Comparison of ENCODE assay signal across 14 cellular contexts in the genomic region with DNA sequence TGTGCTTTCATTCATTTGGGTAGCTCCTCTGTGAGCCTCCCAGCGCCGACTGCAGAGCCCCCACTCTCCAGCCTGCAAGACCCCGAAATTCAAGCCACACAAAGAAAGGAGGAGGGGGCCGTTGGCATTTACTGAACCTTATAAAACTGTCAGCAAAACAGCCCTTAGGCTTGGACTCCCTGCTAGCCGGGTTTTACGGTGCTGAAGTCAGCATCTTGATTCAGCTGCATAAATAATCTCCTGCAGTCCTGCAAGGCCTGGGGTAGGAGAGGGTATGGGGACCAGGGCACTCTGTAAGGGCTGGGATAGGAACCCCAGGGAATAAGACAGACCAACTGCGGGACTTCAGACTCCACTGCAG.
A peak's percentile ranks its signal among the peaks of the same experiment; 100 is the strongest.
DNase-seq lines count a peak whose midpoint lies in the region; ATAC-seq, FAIRE-seq and TF ChIP-seq lines count a peak whose summit lies in the region.
"Had no signal": no experiment of that assay in that cellular context is flagged by ENCODE, and none has a peak within 500 bp of the region (broad histone marks: within the 10 kb centered on the region; RNA-seq: fewer than 3 reads in every experiment).

No MANE protein-coding gene starts in this region.

- 53% methylated on average over 7 of the region's 7 CpGs; no CpG with 5 or more reads in 1 of the 2 experiments for WGBS in H1 (ENCODE audit: extremely low coverage in 1 of 2, insufficient coverage in 1 of 2, insufficient read length in 1 of 2, insufficient replicate concordance in 2 of 2, low coverage in 1 of 2, low lambda C conversion rate in 2 of 2, missing lambda C conversion rate in 1 of 2), 2 experiments
- WGBS in mesendoderm (ENCODE audit: extremely low coverage, insufficient coverage, low lambda C conversion rate) = no CpG with 5 or more reads among the region's 7 CpGs

- POLR2A ChIA-PET in H1 (lab: Charles Lee; ENCODE audit: partially characterized antibody) = no interaction called here

- peak overlapping the region; percentile 87 for H2AFZ ChIP-seq in ACC112 (ENCODE audit: low read length, unreplicated experiment)
- peak overlapping the region; percentile 45 for H2AFZ ChIP-seq in H1 (ENCODE audit: low read length)

- H3K79me2 ChIP-seq in ACC112 (ENCODE audit: control insufficient read depth, insufficient read depth, low read length, unreplicated experiment) = no peaks in the 10 kb centered on the region
- H3K79me2 ChIP-seq in H1 (ENCODE audit: control insufficient read depth in 1 of 2, insufficient read depth in 2 of 2, low read length in 2 of 2) = no peaks in the 10 kb centered on the region
- H3K79me2 ChIP-seq in mesendoderm (ENCODE audit: control insufficient read depth, insufficient read depth, low read length) = no peaks in the 10 kb centered on the region

- no peaks in the 10 kb centered on the region for H4K20me1 ChIP-seq in H1 (replicated peaks in 1 of 2; ENCODE audit: control insufficient read depth in 1 of 2, insufficient read depth in 2 of 2, low read length in 2 of 2)
- H4K20me1 ChIP-seq: BLaER1 had no signal

- H3K4me3 Mint-ChIP-seq in HFFc6 = peak overlapping the region; percentile 69
- peak overlapping the region in 1 of 2 donors; percentile 48 for H3K4me3 Mint-ChIP-seq in stimulated activated naive CD8-positive, alpha-beta T cell treated with anti-CD3 and anti-CD28 coated beads, Interleukin-15, amount 100 ng/mL, for 72 hours
- H3K4me3 Mint-ChIP-seq: activated B cell treated with CpG ODN at 0.5 μM for 24 hours had no signal

- no peaks in the 10 kb centered on the region; the same call in 1 of the 2 replicates for H3K23me2 ChIP-seq in H1 (ENCODE audit: low read depth, low read length)

- H3K27ac ChIP-seq in ACC112 (ENCODE audit: low read depth, low read length) = no peak overlapping the region
- H3K27ac ChIP-seq in H1 (ENCODE audit: low read depth, low read length) = no peak overlapping the region
- H3K27ac ChIP-seq in mesendoderm (ENCODE audit: low read depth, low read length) = no peak overlapping the region
- H3K27ac ChIP-seq: BLaER1 had no signal

- TF ChIP-seq RAD21 in H1 (IDR thresholded peaks at IDR 0.05 in 1 of 2, conservative IDR thresholded peaks at IDR 0.05 in 1 of 2; ENCODE audit: low read depth in 2 of 2, low read length in 2 of 2) = no peak

- H3K27ac Mint-ChIP-seq in HFFc6 = peak overlapping the region; percentile 49; the same call in 1 of the 2 replicates
- H3K27ac Mint-ChIP-seq in stimulated activated naive CD8-positive, alpha-beta T cell treated with anti-CD3 and anti-CD28 coated beads, Interleukin-15, amount 100 ng/mL, for 72 hours = no peak overlapping the region
- H3K27ac Mint-ChIP-seq: activated B cell treated with CpG ODN at 0.5 μM for 24 hours had no signal

- H3K79me1 ChIP-seq in H1 (ENCODE audit: low read depth, low read length) (no peaks in the 10 kb centered on the region), mesendoderm (ENCODE audit: low read length) (no peaks in the 10 kb centered on the region)

- H3K9me3 ChIP-seq in H1 (ENCODE audit: insufficient read depth in 2 of 2, low read depth in 1 of 2, low read length in 1 of 2) = no peaks in the 10 kb centered on the region
- H3K9me3 ChIP-seq: BLaER1 had no signal

- no peak overlapping the region for H3K9ac ChIP-seq in H1 (replicated peaks in 1 of 4; ENCODE audit: extremely low read depth in 1 of 4, low read depth in 3 of 4, low read length in 3 of 4)
- no peak overlapping the region for H3K9ac ChIP-seq in mesendoderm (ENCODE audit: low read length)
- H3K9ac ChIP-seq: BLaER1 had no signal

- no peak for FAIRE-seq in H1 (lab: Jason Lieb, UNC)
- FAIRE-seq: G401.6, islet of Langerhans had no signal

- H4K8ac ChIP-seq in H1 (ENCODE audit: extremely low read depth, insufficient read depth, low read length) (no peak overlapping the region), mesendoderm (ENCODE audit: low read depth, low read length) (no peak overlapping the region)

- no peak overlapping the region for H4K5ac ChIP-seq in H1 (ENCODE audit: insufficient read length, low read depth, low read length)
- H4K5ac ChIP-seq in mesendoderm (ENCODE audit: low read length) = no peak overlapping the region

- H2AK5ac ChIP-seq in H1 (ENCODE audit: low read depth, low read length) (no peak overlapping the region), mesendoderm (ENCODE audit: low read length) (no peak overlapping the region)

- TF ChIP-seq EP300 in H1 (IDR thresholded peaks at IDR 0.05; ENCODE audit: borderline replicate concordance in 1 of 2, low read depth in 2 of 2, low read length in 2 of 2) = no peak

- H3K14ac ChIP-seq in H1 (ENCODE audit: insufficient read length) = no peak overlapping the region

- TF ChIP-seq CTCF in HFFc6 (IDR thresholded peaks at IDR 0.05) (no peak), H1 (IDR thresholded peaks at IDR 0.05; ENCODE audit: control extremely low read depth in 1 of 3, insufficient read depth in 1 of 3, low read depth in 1 of 3, low read length in 3 of 3) (no peak)

- H2BK120ac ChIP-seq in H1 (replicated peaks; ENCODE audit: low read depth, low read length) (peak overlapping the region; percentile 62), mesendoderm (ENCODE audit: low read depth, low read length) (no peak overlapping the region)

- H2BK5ac ChIP-seq in H1 (ENCODE audit: low read depth, low read length) (peak overlapping the region; percentile 7; the same call in 1 of the 2 replicates), mesendoderm (ENCODE audit: low read length) (no peak overlapping the region)

- no peak for TF ChIP-seq POLR2A in H1 (IDR thresholded peaks at IDR 0.05; ENCODE audit: control extremely low read depth in 1 of 2, low read depth in 2 of 2, low read length in 2 of 2)

- no peak overlapping the region for H2BK15ac ChIP-seq in H1 (ENCODE audit: low read length)
- no peak overlapping the region for H2BK15ac ChIP-seq in mesendoderm (replicated peaks; ENCODE audit: low read depth)

- H3K4me1 ChIP-seq in ACC112 (ENCODE audit: control insufficient read depth, insufficient read depth, low read length, unreplicated experiment) (peaks cover 26% of the 10 kb centered on the region), H1 (replicated peaks in 1 of 4; ENCODE audit: control insufficient read depth in 3 of 4, insufficient read depth in 4 of 4, low read length in 3 of 4) (peaks cover 4 to 19% (median 14%) of the 10 kb centered on the region in 4 experiments), mesendoderm (ENCODE audit: control insufficient read depth, low read depth, low read length) (peaks cover 2% of the 10 kb centered on the region)
- H3K4me1 ChIP-seq: BLaER1 had no signal

- H2BK12ac ChIP-seq in H1 (ENCODE audit: low read depth, low read length) = no peak overlapping the region; the same call in 1 of the 2 replicates

- H3K56ac ChIP-seq in H1 (replicated peaks; ENCODE audit: insufficient read length, low read depth, low read length) (no peak overlapping the region), mesendoderm (ENCODE audit: low read length) (no peak overlapping the region)

- ATAC-seq in stimulated activated naive CD8-positive, alpha-beta T cell treated with anti-CD3 and anti-CD28 coated beads, Interleukin-15, amount 100 ng/mL, for 72 hours = no peak

- H3K27me3 Mint-ChIP-seq in HFFc6 (ENCODE audit: insufficient read depth) = no peaks in the 10 kb centered on the region; the same call in none of the 2 replicates
- H3K27me3 Mint-ChIP-seq in stimulated activated naive CD8-positive, alpha-beta T cell treated with anti-CD3 and anti-CD28 coated beads, Interleukin-15, amount 100 ng/mL, for 72 hours = peaks cover 39% of the 10 kb centered on the region

- DNase-seq in HFFc6 (no peak), H1 (ENCODE audit: low read depth in 1 of 2, low spot score in 2 of 2) (no peak), mesendoderm (peak; percentile 35), cerebellum (ENCODE audit: low spot score) (no peak), medulla oblongata (ENCODE audit: extremely low spot score) (no peak)
- DNase-seq in stimulated activated CD4-positive, alpha-beta T cell treated with anti-CD3 and anti-CD28 coated beads, Interleukin-4, amount 100 ng/mL, for 1 hour = no peak
- no peak for DNase-seq in stimulated activated naive CD8-positive, alpha-beta T cell treated with anti-CD3 and anti-CD28 coated beads, Interleukin-15, amount 100 ng/mL, for 72 hours
- DNase-seq: activated B cell treated with CpG ODN at 0.5 μM for 24 hours; activated T-cell treated with anti-CD3 and anti-CD28 coated beads, Interleukin-2, amount 50 U/mL, for 48 hours; NCI-H226 had no signal

- H3K36me3 Mint-ChIP-seq in HFFc6 (ENCODE audit: low read depth) = no peaks in the 10 kb centered on the region

- no peak overlapping the region for H2BK20ac ChIP-seq in H1 (ENCODE audit: low read length)

- H3K36me3 ChIP-seq in ACC112 (ENCODE audit: insufficient read depth, low read length) (no peaks in the 10 kb centered on the region), H1 (ENCODE audit: control insufficient read depth in 2 of 4, insufficient read depth in 4 of 4, low read length in 3 of 4) (no peaks in the 10 kb centered on the region), mesendoderm (ENCODE audit: control insufficient read depth, insufficient read depth, low read length) (no peaks in the 10 kb centered on the region)
- H3K36me3 ChIP-seq: BLaER1 had no signal

- H4K91ac ChIP-seq in H1 (replicated peaks; ENCODE audit: insufficient read length, low read length) = peak overlapping the region; percentile 2

- H3K4me3 ChIP-seq in ACC112 (ENCODE audit: low read depth, low read length) (peak overlapping the region; percentile 66), H1 (ENCODE audit: extremely low read depth in 1 of 4, insufficient read depth in 2 of 4, low read depth in 3 of 4, low read length in 4 of 4) (peak overlapping the region in 1 of 4 experiments; percentile 20; a peak in 1 of 8 replicates), mesendoderm (ENCODE audit: low read length) (no peak overlapping the region)
- H3K4me3 ChIP-seq: BLaER1 had no signal

- H3K23ac ChIP-seq in H1 (ENCODE audit: insufficient read length) (no peak overlapping the region), mesendoderm (ENCODE audit: low read length) (no peak overlapping the region)

- no peaks in the 10 kb centered on the region for H3K27me3 ChIP-seq in ACC112 (ENCODE audit: insufficient read depth, low read length)
- H3K27me3 ChIP-seq in H1 (replicated peaks in 1 of 4; ENCODE audit: control insufficient read depth in 3 of 4, extremely low read depth in 1 of 4, insufficient read depth in 3 of 4, low read length in 3 of 4) = no peaks in the 10 kb centered on the region
- no peaks in the 10 kb centered on the region for H3K27me3 ChIP-seq in mesendoderm (ENCODE audit: insufficient read depth, low read length, poor library complexity)
- H3K27me3 ChIP-seq: BLaER1 had no signal

- H3K4me2 ChIP-seq in H1 (ENCODE audit: insufficient read depth in 1 of 2, low read depth in 2 of 2, low read length in 2 of 2) = peak overlapping the region; percentile 32 to 34
- H3K4me2 ChIP-seq in mesendoderm (ENCODE audit: low read length) = no peak overlapping the region
- H3K4me2 ChIP-seq: BLaER1 had no signal

- peaks cover 44% of the 10 kb centered on the region for H3K4me1 Mint-ChIP-seq in HFFc6 (ENCODE audit: low read depth)
- peaks cover 11% of the 10 kb centered on the region for H3K4me1 Mint-ChIP-seq in stimulated activated naive CD8-positive, alpha-beta T cell treated with anti-CD3 and anti-CD28 coated beads, Interleukin-15, amount 100 ng/mL, for 72 hours
- H3K4me1 Mint-ChIP-seq: activated B cell treated with CpG ODN at 0.5 μM for 24 hours had no signal

- CTCF ChIA-PET in H1 (lab: Charles Lee; ENCODE audit: partially characterized antibody) = interaction anchor here (0.8 to 2.6 kb wide), 8 partner anchors 9 to 440 kb away, joined by 3 to 7 read pairs (median 4); no protein-coding TSS in a partner anchor

- H3K18ac ChIP-seq in H1 (ENCODE audit: extremely low read depth, low read length) = peak overlapping the region; percentile 38; the same call in 1 of the 2 replicates
- H3K18ac ChIP-seq in mesendoderm (ENCODE audit: low read length) = peak overlapping the region; percentile 21

- no peaks in the 10 kb centered on the region for H3K9me3 Mint-ChIP-seq in HFFc6
- H3K9me3 Mint-ChIP-seq in stimulated activated naive CD8-positive, alpha-beta T cell treated with anti-CD3 and anti-CD28 coated beads, Interleukin-15, amount 100 ng/mL, for 72 hours = no peaks in the 10 kb centered on the region
- H3K9me3 Mint-ChIP-seq: activated B cell treated with CpG ODN at 0.5 μM for 24 hours had no signal

- H3K4ac ChIP-seq in H1 (replicated peaks; ENCODE audit: insufficient read length, low read depth, low read length) (no peak overlapping the region), mesendoderm (ENCODE audit: low read depth, low read length) (no peak overlapping the region)
